Comparison of ENCODE assay signal across 31 cellular contexts in genomic region chr17:43707184-43707583, GRCh38. TPM values are rescaled to one million over a fixed set of nuclear protein-coding genes. Genes with fewer than 3 reads are reported as not detected.
"Had no signal": no experiment of that assay in that cellular context is flagged by ENCODE, and none has a peak within 500 bp of the region (broad histone marks: within the 10 kb centered on the region; RNA-seq: fewer than 3 reads in every experiment).

No MANE protein-coding gene starts in this region.

- H3K36me3 ChIP-seq: stomach, suprapubic skin, thoracic aorta, thyroid gland, tibial artery, tibial nerve, transverse colon, upper lobe of left lung, upper lobe of right lung, uterus, vagina had no signal

- FAIRE-seq: urothelium cell line had no signal

- H3K27me3 ChIP-seq: testis, thyroid gland, tibial artery, upper lobe of left lung, uterus, vagina had no signal

- ATAC-seq: stimulated activated effector memory CD8-positive, alpha-beta T cell treated with anti-CD3 and anti-CD28 coated beads, Interleukin-12 subunit alpha, Interleukin-12 subunit beta, amount 100 ng/mL, for 72 hours; stimulated activated memory B cell treated with anti-CD40 and anti-IgM and Interleukin-4, amounts not matched to agents 10 μg/mL and 1 μg/mL and 100 μg/mL, for 72 hours; stimulated activated naive B cell treated with anti-CD40 and anti-IgM and Interleukin-4, amounts not matched to agents 10 μg/mL and 1 μg/mL and 100 μg/mL, for 72 hours; stimulated activated naive CD8-positive, alpha-beta T cell treated with anti-CD3 and anti-CD28 coated beads, Interleukin-15, amount 100 ng/mL, for 72 hours; stimulated activated naive CD8-positive, alpha-beta T cell treated with anti-CD3 and anti-CD28 coated beads, Interleukin-15, Interleukin-2, amounts not matched to agents 100 U/mL and 50 U/mL, for 24 hours; upper lobe of right lung had no signal

- H3K9me3 ChIP-seq: stomach, suprapubic skin, testis, thoracic aorta, thyroid gland, tibial artery, tibial nerve, transverse colon, upper lobe of left lung, upper lobe of right lung, uterus, vagina had no signal

- DNase-seq: stimulated activated CD4-positive, alpha-beta T cell treated with anti-CD3 and anti-CD28 coated beads, Interleukin-2, amount 100 ng/mL, for 48 hours; stimulated activated CD4-positive, alpha-beta T cell treated with anti-CD3 and anti-CD28 coated beads, Interleukin-4, amount 100 ng/mL, for 1 hour; stimulated activated CD4-positive, alpha-beta T cell treated with anti-CD3 and anti-CD28 coated beads, Interleukin-4, amount 100 ng/mL, for 24 hours; stimulated activated CD4-positive, alpha-beta T cell treated with anti-CD3 and anti-CD28 coated beads, Interleukin-4, amount 100 ng/mL, for 4 hours; stimulated activated CD8-positive, alpha-beta memory T cell treated with anti-CD3 and anti-CD28 coated beads, Interleukin-4, amount 100 ng/mL, for 48 hours; stimulated activated naive B cell treated with anti-CD40 and anti-IgM and Interleukin-4, amounts not matched to agents 10 μg/mL and 1 μg/mL and 100 μg/mL, for 72 hours; stimulated activated naive CD4-positive, alpha-beta T cell; stimulated activated naive CD4-positive, alpha-beta T cell treated with Interleukin-2 at 50 U/mL for 16 hours; stimulated activated naive CD8-positive, alpha-beta T cell treated with anti-CD3 and anti-CD28 coated beads, Interleukin-15, amount 100 ng/mL, for 72 hours; stimulated activated naive CD8-positive, alpha-beta T cell treated with anti-CD3 and anti-CD28 coated beads, Interleukin-15, Interleukin-2, amounts not matched to agents 100 U/mL and 50 U/mL, for 24 hours; stomach; substantia nigra; testis; thyroid gland; tibial artery; transverse colon; trophoblast cell; upper lobe of left lung; upper lobe of right lung; uterus had no signal

- H3K27ac ChIP-seq: stomach, suprapubic skin, testis, thoracic aorta, thyroid gland, tibial artery, tibial nerve, transverse colon, upper lobe of left lung, upper lobe of right lung, uterus, vagina had no signal

- H3K4me1 ChIP-seq: stomach, testis, thyroid gland, tibial artery, tibial nerve, transverse colon, upper lobe of right lung, uterus, vagina had no signal

- H3K4me3 ChIP-seq: stomach, suprapubic skin, testis, thoracic aorta, thyroid gland, tibial artery, tibial nerve, transverse colon, upper lobe of left lung, upper lobe of right lung, uterus, vagina had no signal

RNA-seq across cellular contexts. Expression of gene SOST, which starts 51.4 kb away (rescaled TPM):
- total RNA-seq: stomach, subcutaneous adipose tissue, suprapubic skin, temporal lobe, thyroid gland, tibial nerve, transverse colon, upper lobe of left lung, upper lobe of right lung, ureter, uterus, vagina had no signal
- polyA plus RNA-seq: stomach, urinary bladder had no signal
